ENCODE assay signal across 1 cellular context in the genomic region with DNA sequence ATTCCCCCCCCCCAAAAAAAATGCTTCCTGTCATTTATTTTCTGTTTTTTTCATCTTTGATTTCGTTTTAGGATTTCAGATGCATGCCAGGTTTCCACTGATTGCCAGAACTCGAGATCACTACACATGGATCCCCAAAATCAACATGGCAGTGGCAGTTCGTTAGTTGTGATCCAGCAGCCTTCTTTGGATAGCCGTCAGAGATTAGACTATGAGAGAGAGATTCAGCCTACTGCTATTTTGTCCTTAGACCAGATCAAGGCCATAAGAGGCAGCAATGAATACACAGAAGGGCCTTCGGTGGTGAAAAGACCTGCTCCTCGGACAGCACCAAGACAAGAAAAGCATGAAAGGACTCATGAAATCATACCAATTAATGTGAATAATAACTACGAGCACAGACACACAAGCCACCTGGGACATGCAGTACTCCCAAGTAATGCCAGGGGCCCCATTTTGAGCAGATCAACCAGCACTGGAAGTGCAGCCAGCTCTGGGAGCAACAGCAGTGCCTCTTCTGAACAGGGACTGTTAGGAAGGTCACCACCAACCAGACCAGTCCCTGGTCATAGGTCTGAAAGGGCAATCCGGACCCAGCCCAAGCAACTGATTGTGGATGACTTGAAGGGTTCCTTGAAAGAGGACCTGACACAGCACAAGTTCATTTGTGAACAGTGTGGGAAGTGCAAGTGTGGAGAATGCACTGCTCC.
TF ChIP-seq lines count a peak whose summit lies in the region.

No MANE protein-coding gene starts in this region.

TF ChIP-seq in H1, 55 proteins besides CTCF, POLR2A, EP300 and RAD21 (continued from another document):
- TF ChIP-seq CEBPB (IDR thresholded peaks at IDR 0.05; ENCODE audit: low read depth, low read length) (no peak), RXRA (IDR thresholded peaks at IDR 0.05; ENCODE audit: insufficient read depth, low read depth, low read length) (no peak), TBP (IDR thresholded peaks at IDR 0.05; ENCODE audit: low read depth, low read length) (no peak), SIN3A (conservative IDR thresholded peaks at IDR 0.05 in 1 of 2, IDR thresholded peaks at IDR 0.05 in 1 of 2; ENCODE audit: low read depth in 1 of 2, low read length in 2 of 2) (no peak), TEAD4 (IDR thresholded peaks at IDR 0.05; ENCODE audit: low read depth, low read length) (no peak), RFX5 (IDR thresholded peaks at IDR 0.05; ENCODE audit: borderline replicate concordance, low read depth, low read length) (no peak), JUN (IDR thresholded peaks at IDR 0.05; ENCODE audit: low read depth, low read length) (no peak), BCL11A (IDR thresholded peaks at IDR 0.05; ENCODE audit: low read depth in 2 of 2, low read length in 2 of 2) (no peak)
- TF ChIP-seq, protein P1, sequence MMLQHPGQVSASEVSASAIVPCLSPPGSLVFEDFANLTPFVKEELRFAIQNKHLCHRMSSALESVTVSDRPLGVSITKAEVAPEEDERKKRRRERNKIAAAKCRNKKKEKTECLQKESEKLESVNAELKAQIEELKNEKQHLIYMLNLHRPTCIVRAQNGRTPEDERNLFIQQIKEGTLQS (IDR thresholded peaks at IDR 0.05; ENCODE audit: insufficient read depth, low read depth, low read length) = no peak
